Comparison of ENCODE assay signal across 13 cellular contexts in the genomic region with DNA sequence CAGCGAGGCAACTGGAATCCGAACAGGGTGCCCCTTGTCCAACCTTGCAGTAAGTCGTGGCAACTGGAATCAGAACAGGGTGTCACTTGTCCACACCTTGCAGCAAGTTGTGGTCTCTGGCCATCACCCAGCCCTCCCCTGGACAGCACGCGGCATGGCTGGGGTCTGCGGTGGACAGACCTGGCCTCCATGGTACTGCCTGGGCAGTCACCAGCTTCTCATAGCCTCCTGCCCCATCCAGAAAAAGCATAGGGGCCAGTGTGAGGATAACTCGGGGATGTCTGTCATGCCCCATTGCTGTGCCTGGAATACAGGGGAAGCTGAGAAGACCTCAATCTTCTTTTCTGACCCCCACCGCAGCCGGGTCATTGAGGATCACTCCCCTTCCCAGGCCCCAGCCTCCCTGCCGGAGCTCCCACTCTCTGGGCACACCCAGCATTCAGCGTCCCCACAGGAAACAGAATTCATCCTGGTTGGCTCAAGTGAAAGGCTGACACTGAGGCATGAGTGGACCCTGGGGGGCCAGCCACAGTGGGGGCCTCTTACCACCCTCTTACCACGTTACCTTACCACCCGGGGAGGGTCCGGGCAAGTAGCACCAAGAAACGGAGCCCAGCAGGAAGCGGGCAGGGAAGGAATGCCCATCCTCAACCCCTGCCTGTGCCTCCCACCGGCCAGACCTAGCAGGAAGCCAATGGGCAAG.
DNase-seq lines count a peak whose midpoint lies in the region; FAIRE-seq and TF ChIP-seq lines count a peak whose summit lies in the region.
"Had no signal": no experiment of that assay in that cellular context is flagged by ENCODE, and none has a peak within 500 bp of the region (broad histone marks: within the 10 kb centered on the region; RNA-seq: fewer than 3 reads in every experiment).

No MANE protein-coding gene starts in this region.

- H3K4me3 Mint-ChIP-seq in endodermal cell = no peak overlapping the region
- H3K4me3 Mint-ChIP-seq: CD4-positive, CD25-positive, alpha-beta regulatory T cell had no signal

- TF ChIP-seq CTCF in endodermal cell (conservative IDR thresholded peaks at IDR 0.05) = no peak
- TF ChIP-seq CTCF in vagina (IDR thresholded peaks at IDR 0.05) = no peak
- no peak for TF ChIP-seq CTCF in kidney (IDR thresholded peaks at IDR 0.05; ENCODE audit: borderline replicate concordance, extremely low read depth, insufficient read depth)

- no peak for TF ChIP-seq POLR2A in vagina (IDR thresholded peaks at IDR 0.05)

- no peak overlapping the region for H3K4me3 ChIP-seq in endodermal cell (ENCODE audit: low read length)
- no peak overlapping the region for H3K4me3 ChIP-seq in vagina
- no peak overlapping the region for H3K4me3 ChIP-seq in kidney (ENCODE audit: low read length in 2 of 2)
- H3K4me3 ChIP-seq: BLaER1 had no signal

- no peaks in the 10 kb centered on the region for H3K36me3 Mint-ChIP-seq in endodermal cell (ENCODE audit: low read depth)
- H3K36me3 Mint-ChIP-seq: CD4-positive, CD25-positive, alpha-beta regulatory T cell had no signal

- H3K9me3 ChIP-seq in endodermal cell (ENCODE audit: control insufficient read depth, low read length) = no peaks in the 10 kb centered on the region
- no peaks in the 10 kb centered on the region for H3K9me3 ChIP-seq in vagina
- no peaks in the 10 kb centered on the region for H3K9me3 ChIP-seq in kidney (ENCODE audit: control insufficient read depth in 1 of 2, low read length in 2 of 2)
- H3K9me3 ChIP-seq: BLaER1 had no signal

- WGBS in endodermal cell (ENCODE audit: insufficient coverage in 1 of 2, insufficient read length in 1 of 2), 2 experiments = 88 to 97% methylated on average over 10 to 17 of the region's 17 CpGs

- H3K9ac ChIP-seq in endodermal cell (ENCODE audit: extremely low read depth, low read length, poor library complexity, severe bottlenecking) (no peak overlapping the region), kidney (ENCODE audit: low read length in 2 of 2) (no peak overlapping the region)
- H3K9ac ChIP-seq: BLaER1 had no signal

- H3K4me1 Mint-ChIP-seq in endodermal cell = peaks cover 2% of the 10 kb centered on the region
- H3K4me1 Mint-ChIP-seq: CD4-positive, CD25-positive, alpha-beta regulatory T cell had no signal

- intact Hi-C loops in vagina (cut with DNase I) = no loop called here
- intact Hi-C loops in kidney (cut with DNase I) = no loop called here

- H3K4me1 ChIP-seq in endodermal cell (ENCODE audit: control insufficient read depth, insufficient read depth, low read length) = no peaks in the 10 kb centered on the region
- no peaks in the 10 kb centered on the region for H3K4me1 ChIP-seq in vagina
- no peaks in the 10 kb centered on the region for H3K4me1 ChIP-seq in kidney (ENCODE audit: control insufficient read depth in 1 of 2, insufficient read depth in 1 of 2, low read depth in 1 of 2, low read length in 2 of 2)

- no peaks in the 10 kb centered on the region for H3K36me3 ChIP-seq in endodermal cell (ENCODE audit: control insufficient read depth, insufficient read depth, low read length)
- H3K36me3 ChIP-seq in vagina = no peaks in the 10 kb centered on the region
- no peaks in the 10 kb centered on the region for H3K36me3 ChIP-seq in kidney (ENCODE audit: control insufficient read depth in 1 of 2, insufficient read depth in 2 of 2, low read length in 2 of 2)
- H3K36me3 ChIP-seq: BLaER1 had no signal

- FAIRE-seq in kidney (lab: Jason Lieb, UNC) = no peak

- no peak overlapping the region for H3K27ac ChIP-seq in endodermal cell (ENCODE audit: low read depth, low read length)
- no peak overlapping the region for H3K27ac ChIP-seq in vagina
- no peak overlapping the region for H3K27ac ChIP-seq in kidney (ENCODE audit: low read depth in 2 of 2, low read length in 2 of 2)
- H3K27ac ChIP-seq: BLaER1 had no signal

- H3K27me3 ChIP-seq in endodermal cell (ENCODE audit: control insufficient read depth, insufficient read depth, low read length, poor library complexity, severe bottlenecking) (no peaks in the 10 kb centered on the region), vagina (no peaks in the 10 kb centered on the region)
- H3K27me3 ChIP-seq: BLaER1 had no signal

- DNase-seq in activated effector memory CD4-positive, alpha-beta T cell treated with anti-CD3 and anti-CD28 coated beads, Interleukin-2, amount 50 U/mL, for 16 hours = peak; percentile 54
- DNase-seq in activated effector memory CD4-positive, alpha-beta T cell treated with Interleukin-2 at 50 U/mL for 16 hours = no peak
- DNase-seq in activated CD8-positive, alpha-beta memory T cell treated with anti-CD3 and anti-CD28 coated beads, Interleukin-2, amount 50 U/mL, for 48 hours = peak; percentile 35
- peak; percentile 20 for DNase-seq in endodermal cell
- peak; percentile 56 to 77 for DNase-seq in vagina (ENCODE audit: extremely low spot score in 2 of 2)
- DNase-seq in NCI-H524 (lab: John Stamatoyannopoulos, UW) = no peak
- DNase-seq in kidney = no peak
- DNase-seq: 8988T; AML-193; CD4-positive, CD25-positive, alpha-beta regulatory T cell; DMS53; GF-D8 had no signal

- no peaks in the 10 kb centered on the region for H3K9me3 Mint-ChIP-seq in endodermal cell
- H3K9me3 Mint-ChIP-seq: CD4-positive, CD25-positive, alpha-beta regulatory T cell had no signal

- no peaks in the 10 kb centered on the region for H3K27me3 Mint-ChIP-seq in endodermal cell (ENCODE audit: insufficient read depth)
- H3K27me3 Mint-ChIP-seq: CD4-positive, CD25-positive, alpha-beta regulatory T cell had no signal

- H3K27ac Mint-ChIP-seq in endodermal cell = no peak overlapping the region
- H3K27ac Mint-ChIP-seq: CD4-positive, CD25-positive, alpha-beta regulatory T cell had no signal

Comparison
In these comparisons a context has a peak if more than half of its experiments do, and no peak if none do; other contexts are left out.
1. DNase-seq: peak in activated effector memory CD4-positive, alpha-beta T cell treated with anti-CD3 and anti-CD28 coated beads, Interleukin-2, amount 50 U/mL, for 16 hours (single experiment), activated CD8-positive, alpha-beta memory T cell treated with anti-CD3 and anti-CD28 coated beads, Interleukin-2, amount 50 U/mL, for 48 hours (single experiment), endodermal cell (single experiment) and vagina (2 of 2); none in activated effector memory CD4-positive, alpha-beta T cell treated with Interleukin-2 at 50 U/mL for 16 hours (single experiment), NCI-H524 (0 of 2) and kidney (single experiment).